In the genomic region with DNA sequence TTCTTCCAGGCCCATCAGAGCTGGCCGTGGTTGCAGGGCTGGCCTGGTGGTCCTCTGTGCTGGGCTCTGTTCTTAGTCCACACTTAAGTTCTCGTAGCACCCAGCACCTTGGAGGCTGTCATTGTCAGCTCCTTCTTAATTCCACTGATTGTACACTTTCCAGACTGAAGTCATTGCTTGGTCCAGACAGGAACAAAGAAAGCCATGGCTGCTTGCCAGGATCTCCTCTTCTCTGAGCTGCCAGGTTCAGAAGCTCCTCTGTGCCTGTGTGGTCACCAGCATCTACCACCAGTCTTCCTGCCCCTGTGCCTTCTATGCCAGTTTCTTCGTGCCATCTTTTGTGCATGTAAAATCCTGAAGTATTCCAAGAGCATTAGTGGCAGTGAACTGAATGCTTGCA, we compare ENCODE assay signal across 30 cellular contexts. TPM values are rescaled to one million over a fixed set of nuclear protein-coding genes. Genes with fewer than 3 reads are reported as not detected.
A peak's percentile ranks its signal among the peaks of the same experiment; 100 is the strongest.
DNase-seq lines count a peak whose midpoint lies in the region; ATAC-seq and TF ChIP-seq lines count a peak whose summit lies in the region.
"Had no signal": no experiment of that assay in that cellular context is flagged by ENCODE, and none has a peak within 500 bp of the region (broad histone marks: within the 10 kb centered on the region; RNA-seq: fewer than 3 reads in every experiment).

No MANE protein-coding gene starts in this region.

- intact Hi-C loops in Right ventricle myocardium superior (cut with DNase I) (no loop called here), cardiac septum (cut with DNase I) (no loop called here), body of pancreas (cut with DNase I) (no loop called here)

- no peak overlapping the region for H3K4me3 ChIP-seq in body of pancreas
- H3K4me3 ChIP-seq: A549, Peyer's patch, suprapubic skin, uterus had no signal

- no peak for DNase-seq in Right ventricle myocardium superior
- DNase-seq in cardiac septum (ENCODE audit: low spot score) = no peak
- DNase-seq in M059J (ENCODE audit: low read depth) = peak; percentile 29
- DNase-seq in body of pancreas = peak; percentile 28 to 66 (median 47)
- peak; percentile 33 for DNase-seq in medulla oblongata (ENCODE audit: extremely low spot score)
- no peak for DNase-seq in NCI-H82 treated with DMSO at 0.1 percent for 48 hours (lab: John Stamatoyannopoulos, UW; ENCODE audit: unreplicated experiment)
- DNase-seq in NCI-H187 (lab: John Stamatoyannopoulos, UW) = no peak
- no peak for DNase-seq in DMS153 treated with DMSO at 0.1 percent for 48 hours (lab: John Stamatoyannopoulos, UW; ENCODE audit: unreplicated experiment)
- DNase-seq: activated CD4-positive, alpha-beta T cell treated with anti-CD3 and anti-CD28 coated beads, Interleukin-2, amount 50 U/mL, for 1 hour; activated naive CD4-positive, alpha-beta T cell treated with anti-CD3 and anti-CD28 coated beads, Interleukin-2, amount 10 ng/mL, durations not matched to agents 7 days and 5 days; amygdala; H7; Kasumi-1; kidney glomerular epithelial cell; natural killer cell; NCI-H1092 treated with DMSO at 0.1 percent for 48 hours; NCI-H1930; NCI-H446 treated with DMSO at 0.1 percent for 48 hours; Peyer's patch; SK-N-SH; small intestine; stimulated activated CD4-positive, alpha-beta T cell treated with anti-CD3 and anti-CD28 coated beads, Interleukin-2, amount 100 ng/mL, for 24 hours; uterus had no signal

- no peaks in the 10 kb centered on the region for H3K36me3 ChIP-seq in body of pancreas (replicated peaks in 1 of 2; ENCODE audit: insufficient read depth in 1 of 2, low read depth in 2 of 2)
- H3K36me3 ChIP-seq: Peyer's patch, suprapubic skin, uterus had no signal

- no peaks in the 10 kb centered on the region for H3K9me3 ChIP-seq in body of pancreas
- H3K9me3 ChIP-seq: A549, Peyer's patch, SK-N-SH, suprapubic skin, uterus had no signal

- peaks cover 18% of the 10 kb centered on the region for H3K4me1 ChIP-seq in body of pancreas
- H3K4me1 ChIP-seq: A549 had no signal

- 69 to 70% methylated on average over 3 of the region's 3 CpGs for WGBS in body of pancreas, 2 donors

- no peak overlapping the region for H3K27ac ChIP-seq in body of pancreas
- H3K27ac ChIP-seq: A549, Peyer's patch, suprapubic skin, uterus had no signal

- no peak for TF ChIP-seq POLR2A in body of pancreas (IDR thresholded peaks at IDR 0.05)

- H3K27me3 ChIP-seq in body of pancreas = no peaks in the 10 kb centered on the region
- H3K27me3 ChIP-seq: Peyer's patch, uterus had no signal

- TF ChIP-seq CTCF in body of pancreas (IDR thresholded peaks at IDR 0.05) = no peak

- peak; percentile 29 for ATAC-seq in Right ventricle myocardium superior (ENCODE audit: poor library complexity)
- no peak for ATAC-seq in body of pancreas
- ATAC-seq: A549, natural killer cell had no signal

RNA-seq across cellular contexts. Expression of gene PCMTD2, which starts 39.5 kb away (rescaled TPM):
- total RNA-seq in Right ventricle myocardium superior (81.9 TPM), cardiac septum (46.9 TPM), body of pancreas (10 to 100 TPM; 25.1 to 45.9 TPM)
- total RNA-seq in M059J (2014; rRNA removed; shearing (Covaris generic)) = 24.2 and 28.6 TPM in 2 replicates

RNA-seq across cellular contexts. Expression of gene MYT1, which starts 51.8 kb away (rescaled TPM):
- total RNA-seq in Right ventricle myocardium superior = 0.40 TPM
- total RNA-seq in cardiac septum = not detected
- not detected in 2 replicates for total RNA-seq in M059J (2014; rRNA removed; shearing (Covaris generic))
- total RNA-seq in body of pancreas = under 1 TPM in 1 of 2 donors, not detected in 1; 0.99 TPM
- total RNA-seq: activated T-helper 1 cell treated with anti-CD3 and anti-CD28 coated beads, Interleukin-12 subunit alpha, Interleukin-12 subunit beta, Interleukin-2, Interleukin-4 antibody, amounts not matched to agents 30 ng/mL and 10 ng/mL and 1 ng/mL, durations not matched to agents 14 hours and 24 hours and 36 hours; dermis microvascular lymphatic vessel endothelial cell; mesenteric fat pad; natural killer cell; omental fat pad; T-helper 2 cell treated with Interferon-gamma antibody and Interleukin-4, amounts not matched to agents 100 ng/mL and 5 ng/mL, for 36 hours had no signal

Comparison
In these comparisons a context has a peak if more than half of its experiments do, and no peak if none do; other contexts are left out.
1. DNase-seq: peak in M059J (single experiment), body of pancreas (4 of 4) and medulla oblongata (single experiment); none in Right ventricle myocardium superior (single experiment), cardiac septum (single experiment), NCI-H82 treated with DMSO at 0.1 percent for 48 hours (single experiment), NCI-H187 (0 of 2) and DMS153 treated with DMSO at 0.1 percent for 48 hours (single experiment).